ENCODE assay signal across 8 cellular contexts in the genomic region with DNA sequence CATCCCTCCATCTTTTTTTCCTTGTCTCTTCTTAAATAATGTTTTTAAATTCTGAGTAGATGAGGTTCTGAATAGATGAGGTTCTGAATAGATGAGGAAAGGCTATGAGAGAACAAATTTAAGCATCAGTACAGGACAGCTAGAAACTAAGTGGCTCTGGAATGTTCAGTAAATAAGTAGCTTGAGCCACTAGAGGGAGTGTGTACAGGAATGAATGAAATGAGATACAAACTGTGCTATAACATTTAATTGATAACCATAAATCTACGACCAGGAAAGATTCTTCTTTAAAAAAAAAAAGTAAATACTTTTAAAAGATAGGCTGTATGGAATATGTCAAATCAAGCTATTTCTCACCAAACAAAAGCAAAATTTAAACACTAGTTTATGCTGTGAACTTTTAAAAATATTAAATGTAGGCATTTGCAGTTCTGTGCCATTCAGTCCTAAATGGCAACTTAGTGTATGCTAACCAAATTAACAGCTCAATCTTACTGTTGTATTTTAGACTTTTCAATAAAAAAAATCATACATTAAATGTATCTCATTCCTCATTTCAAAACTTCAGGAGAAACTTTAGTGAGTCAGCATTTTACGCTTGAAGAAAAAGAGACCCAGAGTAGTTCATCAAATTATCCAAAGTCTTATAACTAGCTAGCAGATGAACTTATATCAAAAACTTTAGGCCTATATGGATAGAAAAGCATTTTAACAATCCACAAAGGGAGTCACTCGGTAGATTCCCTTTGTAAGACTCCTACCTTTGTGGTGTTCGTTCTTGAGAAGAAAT.
A peak's percentile ranks its signal among the peaks of the same experiment; 100 is the strongest.
DNase-seq lines count a peak whose midpoint lies in the region; ATAC-seq, FAIRE-seq and TF ChIP-seq lines count a peak whose summit lies in the region.

No MANE protein-coding gene starts in this region.

- peak; percentile 96 for FAIRE-seq in A204.1 (lab: Jason Lieb, UNC)

- H3K36me3 Mint-ChIP-seq in endothelial cell (ENCODE audit: low read depth, unreplicated experiment) = no peaks in the 10 kb centered on the region
- H3K36me3 Mint-ChIP-seq in naive thymus-derived CD4-positive, alpha-beta T cell = no peaks in the 10 kb centered on the region

- POLR2A ChIA-PET in naive thymus-derived CD4-positive, alpha-beta T cell (lab: Charles Lee) = interaction anchor here (0.7 kb wide), 1 partner anchor 719 kb away, joined by 5 read pairs; the partner anchor contains the start of gene CEP120

- peak overlapping the region; percentile 93 for H3K27ac ChIP-seq in OCI-LY1 (ENCODE audit: low read depth, low read length, poor library complexity, severe bottlenecking)
- no peak overlapping the region for H3K27ac ChIP-seq in naive thymus-derived CD4-positive, alpha-beta T cell (ENCODE audit: low read depth, low read length)

- no peaks in the 10 kb centered on the region for H3K79me2 ChIP-seq in OCI-LY1 (ENCODE audit: insufficient read depth, low read length)

- peak; percentile 41 for ATAC-seq in naive thymus-derived CD4-positive, alpha-beta T cell
- ATAC-seq in HG03469 (IDR thresholded peaks at IDR 0.05; ENCODE audit: unreplicated experiment) = no peak
- no peak for ATAC-seq in HG03378 (IDR thresholded peaks at IDR 0.05; ENCODE audit: unreplicated experiment)
- no peak for ATAC-seq in GM21723 (IDR thresholded peaks at IDR 0.05; ENCODE audit: unreplicated experiment)

- H3K9ac ChIP-seq in OCI-LY1 (ENCODE audit: low read length) = no peak overlapping the region

- H3K27me3 ChIP-seq in OCI-LY1 (ENCODE audit: insufficient read depth, low read length) = no peaks in the 10 kb centered on the region
- H3K27me3 ChIP-seq in naive thymus-derived CD4-positive, alpha-beta T cell (ENCODE audit: control insufficient read depth in 2 of 2, insufficient read depth in 2 of 2, low read length in 2 of 2) = no peaks in the 10 kb centered on the region

- no peak overlapping the region for H3K4me2 ChIP-seq in OCI-LY1 (ENCODE audit: low read length)

- H3K4me3 Mint-ChIP-seq in endothelial cell (ENCODE audit: unreplicated experiment) = no peak overlapping the region
- H3K4me3 Mint-ChIP-seq in naive thymus-derived CD4-positive, alpha-beta T cell = no peak overlapping the region

- in situ Hi-C loops in GM13976 (cut with MboI; ENCODE audit: low sequenced_read_pairs, unreplicated experiment) = no loop called here

- H4K20me1 ChIP-seq in OCI-LY1 (ENCODE audit: insufficient read depth, low read length) = no peaks in the 10 kb centered on the region

- H3K4me1 Mint-ChIP-seq in endothelial cell (ENCODE audit: unreplicated experiment) = peaks cover 20% of the 10 kb centered on the region
- no peaks in the 10 kb centered on the region for H3K4me1 Mint-ChIP-seq in naive thymus-derived CD4-positive, alpha-beta T cell

- no peaks in the 10 kb centered on the region for H3K9me3 ChIP-seq in OCI-LY1 (ENCODE audit: low read length)
- H3K9me3 ChIP-seq in naive thymus-derived CD4-positive, alpha-beta T cell (ENCODE audit: control insufficient read depth in 2 of 3, low read length in 3 of 3) = no peaks in the 10 kb centered on the region

- H3K27ac Mint-ChIP-seq in endothelial cell (ENCODE audit: unreplicated experiment) = peak overlapping the region; percentile 69
- no peak overlapping the region for H3K27ac Mint-ChIP-seq in naive thymus-derived CD4-positive, alpha-beta T cell

- no peak overlapping the region for H3K4me3 ChIP-seq in OCI-LY1 (ENCODE audit: low read depth, low read length, poor library complexity, severe bottlenecking)
- H3K4me3 ChIP-seq in naive thymus-derived CD4-positive, alpha-beta T cell (ENCODE audit: low read length) = no peak overlapping the region

- H3K9me3 Mint-ChIP-seq in endothelial cell (ENCODE audit: unreplicated experiment) = no peaks in the 10 kb centered on the region
- H3K9me3 Mint-ChIP-seq in naive thymus-derived CD4-positive, alpha-beta T cell = no peaks in the 10 kb centered on the region

- CTCF ChIA-PET in naive thymus-derived CD4-positive, alpha-beta T cell (lab: Charles Lee) = interaction anchor here (0.6 to 1.1 kb wide), 6 partner anchors 9 to 907 kb away, joined by 3 to 4 read pairs (median 3); no protein-coding TSS in a partner anchor

- peak; percentile 59 for TF ChIP-seq CTCF in GM13976 (IDR thresholded peaks at IDR 0.05; ENCODE audit: borderline replicate concordance, control extremely low read depth, extremely low read depth, insufficient read depth, missing control alignments)
- peak; percentile 66 for TF ChIP-seq CTCF in OCI-LY1 (IDR thresholded peaks at IDR 0.05; ENCODE audit: low read length)
- peak; percentile 75 for TF ChIP-seq CTCF in endothelial cell (IDR thresholded peaks at IDR 0.05; ENCODE audit: unreplicated experiment)

- no peaks in the 10 kb centered on the region for H3K36me3 ChIP-seq in OCI-LY1 (ENCODE audit: insufficient read depth, low read length)
- no peaks in the 10 kb centered on the region for H3K36me3 ChIP-seq in naive thymus-derived CD4-positive, alpha-beta T cell (ENCODE audit: control insufficient read depth in 2 of 3, insufficient read depth in 3 of 3, low read length in 3 of 3)

- no peaks in the 10 kb centered on the region for H3F3A ChIP-seq in OCI-LY1 (ENCODE audit: insufficient read depth, low read length)

- H3K27me3 Mint-ChIP-seq in endothelial cell (ENCODE audit: unreplicated experiment) = peaks cover 3% of the 10 kb centered on the region
- peaks cover 0 to 13% (median 5%) of the 10 kb centered on the region in 5 donors for H3K27me3 Mint-ChIP-seq in naive thymus-derived CD4-positive, alpha-beta T cell

- no peaks in the 10 kb centered on the region for H3K9me2 ChIP-seq in OCI-LY1 (ENCODE audit: low read depth, low read length)

- peaks cover 43% of the 10 kb centered on the region for H3K4me1 ChIP-seq in OCI-LY1 (ENCODE audit: insufficient read depth, low read length, severe bottlenecking)
- no peaks in the 10 kb centered on the region for H3K4me1 ChIP-seq in naive thymus-derived CD4-positive, alpha-beta T cell (ENCODE audit: control insufficient read depth in 2 of 2, insufficient read depth in 2 of 2, low read length in 2 of 2)

- no peak overlapping the region for H2AFZ ChIP-seq in OCI-LY1 (ENCODE audit: low read length)

- DNase-seq in GM13976 (ENCODE audit: low spot score) = no peak
- no peak for DNase-seq in endothelial cell (ENCODE audit: low spot score)
- peak in 5 of 9 donors; percentile 4 to 13 (median 7) for DNase-seq in naive thymus-derived CD4-positive, alpha-beta T cell

- intact Hi-C loops in naive thymus-derived CD4-positive, alpha-beta T cell (cut with micrococcal nuclease) = loop anchor here (1.0 to 10.0 kb wide), 4 partner anchors 70 to 908 kb away; partner anchors contain the start of gene SNX2 (in 1 of the 2)

Comparison
In these comparisons a context has a peak if more than half of its experiments do, and no peak if none do; other contexts are left out.
1. DNase-seq: peak in naive thymus-derived CD4-positive, alpha-beta T cell (5 of 9); none in GM13976 (single experiment) and endothelial cell (single experiment).
2. Peak in every context shown above with its lines, with median percentiles within 50 percentile points of each other: CTCF ChIP-seq.